Comparison of ENCODE assay signal across 9 cellular contexts in the genomic region with DNA sequence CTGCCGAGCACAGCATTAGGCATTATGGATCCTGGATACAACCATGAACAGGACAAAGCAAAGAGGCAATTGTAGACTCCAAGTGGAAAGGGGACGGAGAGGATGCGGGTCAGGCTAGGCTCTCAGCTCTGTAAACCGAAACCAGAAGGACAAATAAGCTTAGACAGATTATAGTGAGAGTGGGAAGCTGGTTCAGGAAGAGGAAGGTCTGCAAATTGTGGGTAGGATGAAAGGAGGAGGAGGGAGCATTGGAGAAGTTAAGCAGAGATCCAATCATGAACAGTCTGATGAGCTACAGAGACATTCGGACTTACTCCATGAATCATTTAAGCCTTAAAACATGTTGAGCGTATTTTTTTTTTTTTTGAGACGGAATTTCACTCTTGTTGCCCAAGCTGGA. TPM values are rescaled to one million over a fixed set of nuclear protein-coding genes. Genes with fewer than 3 reads are reported as not detected.
A peak's percentile ranks its signal among the peaks of the same experiment; 100 is the strongest.
DNase-seq lines count a peak whose midpoint lies in the region; ATAC-seq, FAIRE-seq and TF ChIP-seq lines count a peak whose summit lies in the region.
"Had no signal": no experiment of that assay in that cellular context is flagged by ENCODE, and none has a peak within 500 bp of the region (broad histone marks: within the 10 kb centered on the region; RNA-seq: fewer than 3 reads in every experiment).

No MANE protein-coding gene starts in this region.

- H3K9me3 ChIP-seq in Loucy (ENCODE audit: insufficient read depth, low read depth, low read length) = no peaks in the 10 kb centered on the region
- no peaks in the 10 kb centered on the region for H3K9me3 ChIP-seq in small intestine (ENCODE audit: control insufficient read depth, low read depth)

- H3K9ac ChIP-seq in Loucy (ENCODE audit: low read depth, low read length, poor library complexity, severe bottlenecking) = peak overlapping the region; percentile 37

- FAIRE-seq in small intestine (lab: Jason Lieb, UNC) = no peak

- TF ChIP-seq CTCF in Loucy (conservative IDR thresholded peaks at IDR 0.05; ENCODE audit: low read length) = no peak

- intact Hi-C loops in activated CD4-positive, alpha-beta memory T cell treated with anti-CD3 and anti-CD28 coated beads for 36 hours (cut with micrococcal nuclease) = no loop called here

- H3K4me1 ChIP-seq in Loucy (ENCODE audit: insufficient read depth, low read length, poor library complexity, severe bottlenecking) = peaks cover 52% of the 10 kb centered on the region
- peaks cover 0 to 6% of the 10 kb centered on the region in 2 donors for H3K4me1 ChIP-seq in small intestine (ENCODE audit: control insufficient read depth in 2 of 2, insufficient read depth in 1 of 2, low read depth in 1 of 2, low read length in 1 of 2)

- peak overlapping the region; percentile 84 for H3K4me3 ChIP-seq in Loucy (ENCODE audit: low read length, poor library complexity, severe bottlenecking)
- H3K4me3 ChIP-seq in small intestine (ENCODE audit: low read depth in 1 of 2, low read length in 2 of 2) = no peak overlapping the region

- H3K36me3 Mint-ChIP-seq in activated CD4-positive, alpha-beta memory T cell treated with anti-CD3 and anti-CD28 coated beads for 36 hours = peaks cover 20% of the 10 kb centered on the region
- peaks cover 0 to 13% (median 0%) of the 10 kb centered on the region in 3 donors for H3K36me3 Mint-ChIP-seq in naive thymus-derived CD8-positive, alpha-beta T cell

- DNase-seq in EL = peak; percentile 27
- DNase-seq in activated CD4-positive, alpha-beta memory T cell treated with anti-CD3 and anti-CD28 coated beads for 36 hours = no peak
- no peak for DNase-seq in naive thymus-derived CD8-positive, alpha-beta T cell
- DNase-seq in activated gamma-delta T cell treated with Interleukin-2 at 50 U/mL for 16 hours = no peak
- no peak for DNase-seq in small intestine
- DNase-seq: NCI-H748 treated with DMSO at 0.1 percent for 48 hours had no signal

- CTCF ChIA-PET in activated CD4-positive, alpha-beta memory T cell treated with anti-CD3 and anti-CD28 coated beads for 36 hours (lab: Charles Lee) = interaction anchor here (0.7 kb wide), 1 partner anchor 11 kb away, joined by 3 read pairs; no protein-coding TSS in a partner anchor

- POLR2A ChIA-PET in activated CD4-positive, alpha-beta memory T cell treated with anti-CD3 and anti-CD28 coated beads for 36 hours (lab: Charles Lee) = no interaction called here
- POLR2A ChIA-PET in naive thymus-derived CD8-positive, alpha-beta T cell (lab: Charles Lee) = interaction anchor here (0.7 kb wide), 1 partner anchor 624 kb away, joined by 3 read pairs; no protein-coding TSS in a partner anchor

- no peaks in the 10 kb centered on the region for H3K27me3 Mint-ChIP-seq in activated CD4-positive, alpha-beta memory T cell treated with anti-CD3 and anti-CD28 coated beads for 36 hours
- H3K27me3 Mint-ChIP-seq in naive thymus-derived CD8-positive, alpha-beta T cell = no peaks in the 10 kb centered on the region

- peaks cover 72% of the 10 kb centered on the region for H3K79me2 ChIP-seq in Loucy (ENCODE audit: insufficient read depth, low read length)

- peaks cover 70% of the 10 kb centered on the region for H4K20me1 ChIP-seq in Loucy (ENCODE audit: insufficient read depth, low read length, poor library complexity, severe bottlenecking)

- H3K9me3 Mint-ChIP-seq in activated CD4-positive, alpha-beta memory T cell treated with anti-CD3 and anti-CD28 coated beads for 36 hours = no peaks in the 10 kb centered on the region
- no peaks in the 10 kb centered on the region for H3K9me3 Mint-ChIP-seq in naive thymus-derived CD8-positive, alpha-beta T cell

- H3K27me3 ChIP-seq in Loucy (ENCODE audit: insufficient read depth, low read length, poor library complexity, severe bottlenecking) = no peaks in the 10 kb centered on the region
- H3K27me3 ChIP-seq in small intestine (ENCODE audit: control insufficient read depth in 2 of 2, insufficient read depth in 2 of 2, low read length in 2 of 2) = no peaks in the 10 kb centered on the region

- peak overlapping the region; percentile 2 for H3K4me3 Mint-ChIP-seq in activated CD4-positive, alpha-beta memory T cell treated with anti-CD3 and anti-CD28 coated beads for 36 hours
- H3K4me3 Mint-ChIP-seq in naive thymus-derived CD8-positive, alpha-beta T cell = peak overlapping the region in 9 of 10 donors; percentile 3 to 93 (median 62)

- no peak overlapping the region for H2AFZ ChIP-seq in Loucy (ENCODE audit: low read length)

- peak overlapping the region; percentile 83 for H3K4me2 ChIP-seq in Loucy (ENCODE audit: low read depth, low read length, poor library complexity, severe bottlenecking)

- no peak overlapping the region for H3K27ac ChIP-seq in small intestine (ENCODE audit: low read depth in 1 of 2, low read length in 1 of 2)

- no peaks in the 10 kb centered on the region for H3K9me2 ChIP-seq in Loucy (replicated peaks; ENCODE audit: low read depth, low read length)

- 66 to 86% (median 82%) methylated on average over 7 of the region's 7 CpGs for WGBS in small intestine, 3 donors

- H3K4me1 Mint-ChIP-seq in activated CD4-positive, alpha-beta memory T cell treated with anti-CD3 and anti-CD28 coated beads for 36 hours (ENCODE audit: low read depth) = peaks cover 25% of the 10 kb centered on the region
- H3K4me1 Mint-ChIP-seq in naive thymus-derived CD8-positive, alpha-beta T cell = peaks cover 17 to 47% (median 31%) of the 10 kb centered on the region in 4 donors

- H3K27ac Mint-ChIP-seq in activated CD4-positive, alpha-beta memory T cell treated with anti-CD3 and anti-CD28 coated beads for 36 hours = peak overlapping the region; percentile 1
- H3K27ac Mint-ChIP-seq in naive thymus-derived CD8-positive, alpha-beta T cell = peak overlapping the region in 5 of 10 donors; percentile 1 to 40 (median 17)

- ATAC-seq in naive thymus-derived CD8-positive, alpha-beta T cell = no peak
- ATAC-seq in HG02870 (IDR thresholded peaks at IDR 0.05; ENCODE audit: unreplicated experiment) = no peak
- ATAC-seq: sciatic nerve had no signal

- peaks cover 5% of the 10 kb centered on the region; the same call in 1 of the 2 replicates for H3F3A ChIP-seq in Loucy (ENCODE audit: low read depth)

- H3K36me3 ChIP-seq in Loucy (ENCODE audit: insufficient read depth, low read length) = peaks cover 19% of the 10 kb centered on the region; the same call in 1 of the 2 replicates
- no peaks in the 10 kb centered on the region for H3K36me3 ChIP-seq in small intestine (ENCODE audit: control insufficient read depth in 2 of 2, insufficient read depth in 2 of 2, low read length in 2 of 2)

RNA-seq across cellular contexts. Expression of a gene that starts 3.0 kb away (rescaled TPM):
- 100 to 1,000 TPM; 131 to 140 TPM for total RNA-seq in activated CD4-positive, alpha-beta memory T cell treated with anti-CD3 and anti-CD28 coated beads for 36 hours
- 10 to 100 TPM; 41.7 to 43.3 TPM for total RNA-seq in naive thymus-derived CD8-positive, alpha-beta T cell
- 10 to 100 TPM; 17.7 to 28.9 (median 18.2) TPM for polyA plus RNA-seq in naive thymus-derived CD8-positive, alpha-beta T cell
- polyA plus RNA-seq in small intestine = 10 to 100 TPM in 1 of 3 donors, 1 to 10 TPM in 2; 2.0 to 15.5 (median 2.4) TPM
